In the genomic region with DNA sequence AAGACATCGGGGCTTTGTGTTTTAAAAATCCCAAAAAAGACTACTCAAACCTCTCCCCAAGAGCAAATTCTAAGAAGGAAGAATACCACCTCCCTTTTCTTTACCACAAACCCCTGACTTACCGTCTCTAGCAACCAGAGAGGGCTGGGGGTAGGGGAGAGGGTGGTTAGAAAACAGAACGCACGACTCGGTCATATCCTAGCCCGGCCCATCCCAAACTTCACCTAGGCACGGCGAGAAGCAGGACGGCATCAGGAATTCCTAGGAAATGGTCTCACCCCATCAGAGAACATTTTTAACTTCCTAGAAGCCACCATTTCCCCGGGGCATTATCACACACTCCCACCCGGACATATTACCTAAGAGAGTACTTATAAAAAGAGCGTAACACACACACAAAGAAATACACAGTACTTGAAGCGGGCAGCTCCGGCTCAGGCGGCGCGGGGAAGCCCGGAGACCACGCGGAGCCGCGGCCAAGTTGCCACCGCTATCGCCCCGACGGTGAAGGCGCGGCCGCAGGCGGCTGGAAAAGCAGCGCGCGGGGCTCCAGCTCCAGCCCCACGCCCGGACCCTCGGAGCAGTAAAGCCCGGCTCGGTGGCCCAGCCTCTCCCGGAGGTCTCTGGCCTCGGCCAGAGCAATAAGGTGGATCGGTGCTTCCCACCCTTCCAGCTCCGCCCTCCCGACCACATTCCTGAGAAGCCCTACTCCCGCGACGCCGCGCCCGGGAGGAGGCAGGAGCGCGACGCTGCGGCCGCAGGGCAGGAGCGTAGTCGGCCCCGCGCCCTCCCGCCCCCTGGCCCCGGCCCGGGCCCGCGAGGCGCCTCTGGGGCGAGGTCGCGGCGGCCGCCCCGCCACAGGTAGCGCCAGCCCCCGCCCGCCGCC, we compare ENCODE assay signal across 8 cellular contexts. TPM values are rescaled to one million over a fixed set of nuclear protein-coding genes. Genes with fewer than 3 reads are reported as not detected.
DNase-seq lines count a peak whose midpoint lies in the region; ATAC-seq and TF ChIP-seq lines count a peak whose summit lies in the region.

No MANE protein-coding gene starts in this region.

- peaks cover 25% of the 10 kb centered on the region for H3K36me3 Mint-ChIP-seq in T-helper 1 cell treated with Interleukin-12 subunit alpha and Interleukin-12 subunit beta and Interleukin-4 antibody, amounts not matched to agents 30 μg/mL and 1 μg/mL, for 36 hours (ENCODE audit: low read depth)

- H3K9me3 ChIP-seq in body of pancreas: no peaks in the 10 kb centered on the region

- peak overlapping the region; percentile 49 to 80 for H3K4me3 ChIP-seq in body of pancreas

- peak; percentile 51 to 74 (median 59) for TF ChIP-seq POLR2A in body of pancreas (IDR thresholded peaks at IDR 0.05)

- no peaks in the 10 kb centered on the region for H3K27me3 Mint-ChIP-seq in T-helper 1 cell treated with Interleukin-12 subunit alpha and Interleukin-12 subunit beta and Interleukin-4 antibody, amounts not matched to agents 30 μg/mL and 1 μg/mL, for 36 hours (ENCODE audit: low read depth)

- H3K36me3 ChIP-seq in body of pancreas (replicated peaks in 1 of 2; ENCODE audit: insufficient read depth in 1 of 2, low read depth in 2 of 2): no peaks in the 10 kb centered on the region

- peaks cover 7% of the 10 kb centered on the region for H3K4me1 ChIP-seq in body of pancreas

- peaks cover 48% of the 10 kb centered on the region for H3K4me1 Mint-ChIP-seq in T-helper 1 cell treated with Interleukin-12 subunit alpha and Interleukin-12 subunit beta and Interleukin-4 antibody, amounts not matched to agents 30 μg/mL and 1 μg/mL, for 36 hours (ENCODE audit: low read depth)

- H3K27ac Mint-ChIP-seq in T-helper 1 cell treated with Interleukin-12 subunit alpha and Interleukin-12 subunit beta and Interleukin-4 antibody, amounts not matched to agents 30 μg/mL and 1 μg/mL, for 36 hours: peak overlapping the region; percentile 94

- no peak for TF ChIP-seq CTCF in body of pancreas (IDR thresholded peaks at IDR 0.05)

- H3K27me3 ChIP-seq in body of pancreas: no peaks in the 10 kb centered on the region

- peak; percentile 77 for DNase-seq in DMS53 (lab: John Stamatoyannopoulos, UW)
- peak; percentile 64 to 73 (median 70) for DNase-seq in body of pancreas
- peak; percentile 78 for DNase-seq in iPS-NIHi7 (ENCODE audit: extremely low spot score)
- peak; percentile 53 for DNase-seq in stimulated activated CD4-positive, alpha-beta T cell treated with anti-CD3 and anti-CD28 coated beads, Interleukin-15, amount 100 ng/mL, for 24 hours
- no peak for DNase-seq in midbrain (lab: John Stamatoyannopoulos, UW)

- ATAC-seq in GM21360 (IDR thresholded peaks at IDR 0.05; ENCODE audit: unreplicated experiment) (peak; percentile 34), HG03565 (IDR thresholded peaks at IDR 0.05; ENCODE audit: unreplicated experiment) (peak; percentile 22), body of pancreas (peak; percentile 87)

- peak overlapping the region; percentile 75 to 94 (median 82) for H3K27ac ChIP-seq in body of pancreas

- intact Hi-C loops in body of pancreas (cut with DNase I): no loop called here

- peak overlapping the region; percentile 99 for H3K4me3 Mint-ChIP-seq in T-helper 1 cell treated with Interleukin-12 subunit alpha and Interleukin-12 subunit beta and Interleukin-4 antibody, amounts not matched to agents 30 μg/mL and 1 μg/mL, for 36 hours

- WGBS in body of pancreas, 2 donors: 0 to 1% methylated on average over 13 to 73 of the region's 74 CpGs

- no peaks in the 10 kb centered on the region for H3K9me3 Mint-ChIP-seq in T-helper 1 cell treated with Interleukin-12 subunit alpha and Interleukin-12 subunit beta and Interleukin-4 antibody, amounts not matched to agents 30 μg/mL and 1 μg/mL, for 36 hours

RNA-seq across cellular contexts. Expression of gene RRAS2, which starts 0.9 kb away (rescaled TPM):
- 10 to 100 TPM; 15.8 to 27.5 TPM for total RNA-seq in body of pancreas

Comparison
In these comparisons a context has a peak if more than half of its experiments do, and no peak if none do; other contexts are left out.
1. ATAC-seq: peak in every context shown above with its lines; median percentile 87 in body of pancreas; 34 in GM21360; 22 in HG03565.